Comparison of ENCODE assay signal across 13 cellular contexts in genomic region chr17:21251611-21252010, GRCh38. TPM values are rescaled to one million over a fixed set of nuclear protein-coding genes. Genes with fewer than 3 reads are reported as not detected.
A peak's percentile ranks its signal among the peaks of the same experiment; 100 is the strongest.
DNase-seq lines count a peak whose midpoint lies in the region; ATAC-seq and TF ChIP-seq lines count a peak whose summit lies in the region.
"Had no signal": no experiment of that assay in that cellular context is flagged by ENCODE, and none has a peak within 500 bp of the region (broad histone marks: within the 10 kb centered on the region; RNA-seq: fewer than 3 reads in every experiment).

No MANE protein-coding gene starts in this region.

- TF ChIP-seq CTCF in ascending aorta (IDR thresholded peaks at IDR 0.05) (no peak), suprapubic skin (IDR thresholded peaks at IDR 0.05) (no peak)

- CTCF ChIA-PET in naive thymus-derived CD4-positive, alpha-beta T cell (lab: Charles Lee), result interaction anchor here (1.6 kb wide), 1 partner anchor 25 kb away, joined by 4 read pairs; no protein-coding TSS in a partner anchor

- no peak for TF ChIP-seq POLR2A in suprapubic skin (IDR thresholded peaks at IDR 0.05)

- H3K4me1 ChIP-seq in ascending aorta (peaks cover 16 to 27% of the 10 kb centered on the region in 2 donors), suprapubic skin (peaks cover 37% of the 10 kb centered on the region)
- peaks cover 7 to 12% of the 10 kb centered on the region in 2 donors for H3K4me1 ChIP-seq in naive thymus-derived CD4-positive, alpha-beta T cell (ENCODE audit: control insufficient read depth in 2 of 2, insufficient read depth in 2 of 2, low read length in 2 of 2)

- H3K36me3 ChIP-seq in H7 (replicated peaks; ENCODE audit: control insufficient read depth, insufficient read depth, low read length) (no peaks in the 10 kb centered on the region; the same call in 1 of the 2 replicates), ascending aorta (no peaks in the 10 kb centered on the region), suprapubic skin (no peaks in the 10 kb centered on the region)
- H3K36me3 ChIP-seq in naive thymus-derived CD4-positive, alpha-beta T cell (ENCODE audit: control insufficient read depth in 2 of 3, insufficient read depth in 3 of 3, low read length in 3 of 3), result no peaks in the 10 kb centered on the region

- H3K4me3 Mint-ChIP-seq in naive thymus-derived CD4-positive, alpha-beta T cell, result peak overlapping the region in 8 of 10 donors; percentile 16 to 92 (median 79)
- H3K4me3 Mint-ChIP-seq in T-helper 2 cell treated with Interferon-gamma antibody and Interleukin-4, amounts not matched to agents 5 μg/mL and 100 μg/mL, for 36 hours, result no peak overlapping the region

- H3K27ac Mint-ChIP-seq in naive thymus-derived CD4-positive, alpha-beta T cell, result peak overlapping the region in 4 of 9 donors; percentile 77 to 87 (median 81)
- no peak overlapping the region for H3K27ac Mint-ChIP-seq in T-helper 2 cell treated with Interferon-gamma antibody and Interleukin-4, amounts not matched to agents 5 μg/mL and 100 μg/mL, for 36 hours

- WGBS in suprapubic skin, result 90% methylated on average over 6 of the region's 10 CpGs

- intact Hi-C loops in ascending aorta (cut with DNase I), result loop anchor here (2.0 to 10.0 kb wide), 4 partner anchors 63 to 207 kb away; partner anchors contain the start of genes DHRS7B and USP22
- intact Hi-C loops in naive thymus-derived CD4-positive, alpha-beta T cell (cut with micrococcal nuclease), result loop anchor here (2.0 kb wide), 2 partner anchors 23 to 133 kb away; no protein-coding TSS in a partner anchor

- no peaks in the 10 kb centered on the region for H3K36me3 Mint-ChIP-seq in naive thymus-derived CD4-positive, alpha-beta T cell
- H3K36me3 Mint-ChIP-seq in T-helper 2 cell treated with Interferon-gamma antibody and Interleukin-4, amounts not matched to agents 5 μg/mL and 100 μg/mL, for 36 hours (ENCODE audit: low read depth), result no peaks in the 10 kb centered on the region

- H3K27me3 ChIP-seq in H7 (ENCODE audit: control insufficient read depth, insufficient read depth, low read length) (peaks cover 1% of the 10 kb centered on the region; the same call in 1 of the 2 replicates), ascending aorta (no peaks in the 10 kb centered on the region), suprapubic skin (no peaks in the 10 kb centered on the region)
- no peaks in the 10 kb centered on the region for H3K27me3 ChIP-seq in naive thymus-derived CD4-positive, alpha-beta T cell (ENCODE audit: control insufficient read depth in 2 of 2, insufficient read depth in 2 of 2, low read length in 2 of 2)

- peak overlapping the region; percentile 76 to 77 for H3K27ac ChIP-seq in ascending aorta
- H3K27ac ChIP-seq in naive thymus-derived CD4-positive, alpha-beta T cell (ENCODE audit: low read depth, low read length), result no peak overlapping the region
- no peak overlapping the region for H3K27ac ChIP-seq in suprapubic skin

- no peak for TF ChIP-seq EP300 in suprapubic skin (IDR thresholded peaks at IDR 0.05)

- H3K4me3 ChIP-seq in H7 (ENCODE audit: insufficient read depth, low read depth, low read length), result no peak overlapping the region
- H3K4me3 ChIP-seq in ascending aorta, result peak overlapping the region; percentile 50 to 86
- no peak overlapping the region for H3K4me3 ChIP-seq in naive thymus-derived CD4-positive, alpha-beta T cell (ENCODE audit: low read length)
- peak overlapping the region; percentile 77 for H3K4me3 ChIP-seq in suprapubic skin

- DNase-seq in H7, result peak; percentile 37
- DNase-seq in ascending aorta (ENCODE audit: low spot score in 2 of 2), result no peak
- no peak for DNase-seq in naive thymus-derived CD4-positive, alpha-beta T cell
- no peak for DNase-seq in suprapubic skin (ENCODE audit: low spot score in 2 of 2)
- DNase-seq in T-helper 2 cell treated with Interferon-gamma antibody and Interleukin-4, amounts not matched to agents 5 μg/mL and 100 μg/mL, for 36 hours (ENCODE audit: low spot score), result no peak
- no peak for DNase-seq in CD1c-positive myeloid dendritic cell (ENCODE audit: extremely low spot score)
- DNase-seq in NCI-H526 (lab: John Stamatoyannopoulos, UW), result no peak
- DNase-seq: cerebellar nuclear complex, NCI-H1930, NCI-H524, small intestine, SW 1271 had no signal

- H3K4me1 Mint-ChIP-seq in naive thymus-derived CD4-positive, alpha-beta T cell, result peaks cover 12 to 43% (median 33%) of the 10 kb centered on the region in 7 donors
- H3K4me1 Mint-ChIP-seq in T-helper 2 cell treated with Interferon-gamma antibody and Interleukin-4, amounts not matched to agents 5 μg/mL and 100 μg/mL, for 36 hours (ENCODE audit: low read depth), result peaks cover 6% of the 10 kb centered on the region

- H3K9me3 ChIP-seq in ascending aorta (no peaks in the 10 kb centered on the region), suprapubic skin (no peaks in the 10 kb centered on the region)
- H3K9me3 ChIP-seq in naive thymus-derived CD4-positive, alpha-beta T cell (ENCODE audit: control insufficient read depth in 2 of 3, low read length in 3 of 3), result no peaks in the 10 kb centered on the region

- ATAC-seq in naive thymus-derived CD4-positive, alpha-beta T cell, result no peak
- ATAC-seq: activated CD4-positive, CD25-positive, alpha-beta regulatory T cell treated with anti-CD3 and anti-CD28 coated beads, Interleukin-2, amount 50 U/mL, for 24 hours had no signal

- no peaks in the 10 kb centered on the region for H3K9me3 Mint-ChIP-seq in naive thymus-derived CD4-positive, alpha-beta T cell
- H3K9me3 Mint-ChIP-seq in T-helper 2 cell treated with Interferon-gamma antibody and Interleukin-4, amounts not matched to agents 5 μg/mL and 100 μg/mL, for 36 hours, result no peaks in the 10 kb centered on the region

- POLR2A ChIA-PET in naive thymus-derived CD4-positive, alpha-beta T cell (lab: Charles Lee), result interaction anchor here (2.1 to 5.6 kb wide), 3 partner anchors 23 to 38 kb away, joined by 9 to 44 read pairs (median 12); partner anchors contain the start of gene TMEM11

- H3K27me3 Mint-ChIP-seq in naive thymus-derived CD4-positive, alpha-beta T cell, result peaks cover 0 to 33% (median 0%) of the 10 kb centered on the region in 5 donors
- peaks cover 21% of the 10 kb centered on the region for H3K27me3 Mint-ChIP-seq in T-helper 2 cell treated with Interferon-gamma antibody and Interleukin-4, amounts not matched to agents 5 μg/mL and 100 μg/mL, for 36 hours (ENCODE audit: low read depth)

RNA-seq across cellular contexts. Expression of gene NATD1, which starts 1.6 kb away (rescaled TPM):
- 12.3 and 12.9 TPM in 2 replicates for total RNA-seq in H7 (2014; rRNA removed; shearing (Covaris generic))
- total RNA-seq in ascending aorta (13.4 TPM), suprapubic skin (10 to 100 TPM; 11.2 to 21.1 (median 14.6) TPM)
- total RNA-seq in naive thymus-derived CD4-positive, alpha-beta T cell, result 10 to 100 TPM in 2 of 5 experiments, 1 to 10 TPM in 3; 2.5 to 11.1 (median 8.9) TPM
- polyA plus RNA-seq in naive thymus-derived CD4-positive, alpha-beta T cell, result 1 to 10 TPM; 1.7 to 2.9 TPM

RNA-seq across cellular contexts. Expression of gene MAP2K3, which starts 32.9 kb away (rescaled TPM):
- total RNA-seq in H7 (2014; rRNA removed; shearing (Covaris generic)), result 26.1 and 27.5 TPM in 2 replicates
- total RNA-seq in ascending aorta, result 294 TPM
- total RNA-seq in naive thymus-derived CD4-positive, alpha-beta T cell, result 100 to 1,000 TPM in 1 of 5 experiments, 10 to 100 TPM in 4; 37.5 to 127 (median 39.2) TPM
- polyA plus RNA-seq in naive thymus-derived CD4-positive, alpha-beta T cell, result 10 to 100 TPM; 47.7 to 76.7 TPM
- total RNA-seq in suprapubic skin, result 10 to 100 TPM; 54.5 to 97.4 (median 72.9) TPM

RNA-seq across cellular contexts. Expression of gene TMEM11, which starts 37.6 kb away (rescaled TPM):
- total RNA-seq in H7 (2014; rRNA removed; shearing (Covaris generic)), result 24.2 and 26.1 TPM in 2 replicates
- total RNA-seq in ascending aorta, result 25.7 TPM
- 10 to 100 TPM; 11.7 to 22.9 (median 19.3) TPM for total RNA-seq in naive thymus-derived CD4-positive, alpha-beta T cell
- polyA plus RNA-seq in naive thymus-derived CD4-positive, alpha-beta T cell, result 10 to 100 TPM; 23.5 to 47.9 TPM
- total RNA-seq in suprapubic skin, result 10 to 100 TPM; 25.6 to 38.0 (median 33.8) TPM

Comparison
In these comparisons a context has a peak if more than half of its experiments do, and no peak if none do; other contexts are left out.
1. H3K4me3 ChIP-seq: peak in ascending aorta (2 of 2) and suprapubic skin (single experiment); none in H7 (single experiment) and naive thymus-derived CD4-positive, alpha-beta T cell (single experiment).
2. H3K27ac ChIP-seq: peak in ascending aorta (2 of 2); none in naive thymus-derived CD4-positive, alpha-beta T cell (single experiment) and suprapubic skin (single experiment).